11 cellular contexts compared by ENCODE assay signal in the genomic region with DNA sequence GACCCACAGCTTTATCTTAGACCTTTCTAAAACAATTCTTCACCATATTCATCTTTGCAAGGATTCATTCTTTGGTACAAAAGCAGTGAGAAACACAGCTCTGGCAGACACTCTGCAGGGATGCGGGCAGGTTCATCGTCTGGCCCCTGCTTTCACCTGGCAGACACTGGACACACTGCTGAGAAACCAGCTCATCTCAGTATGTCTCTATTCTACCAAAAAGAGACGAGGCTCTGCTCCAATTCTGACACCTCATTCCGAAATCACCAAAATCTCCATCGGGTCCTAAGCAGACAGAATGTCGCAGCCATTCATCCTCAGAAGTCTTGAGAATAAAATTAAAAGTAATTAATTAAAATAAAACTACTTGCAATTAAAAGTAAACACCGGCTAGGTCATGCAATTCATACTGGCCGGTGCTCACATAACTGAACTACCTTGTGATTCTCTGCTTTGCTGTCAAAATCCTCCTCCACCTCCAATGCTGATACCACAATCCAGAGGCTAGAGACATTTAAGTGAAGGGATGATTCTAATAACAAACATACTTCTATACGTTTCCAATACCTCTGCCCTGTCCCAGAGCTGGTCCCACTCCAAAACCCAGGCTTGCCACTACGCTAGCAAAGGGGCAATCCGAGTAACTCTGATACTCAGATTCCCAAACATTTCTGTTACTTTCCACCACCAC. TPM values are rescaled to one million over a fixed set of nuclear protein-coding genes. Genes with fewer than 3 reads are reported as not detected.
A peak's percentile ranks its signal among the peaks of the same experiment; 100 is the strongest.
DNase-seq lines count a peak whose midpoint lies in the region; ATAC-seq and TF ChIP-seq lines count a peak whose summit lies in the region.
"Had no signal": no experiment of that assay in that cellular context is flagged by ENCODE, and none has a peak within 500 bp of the region (broad histone marks: within the 10 kb centered on the region; RNA-seq: fewer than 3 reads in every experiment).

No MANE protein-coding gene starts in this region.

- intact Hi-C loops in uterus (cut with DNase I; ENCODE audit: low total_unique reads) = no loop called here

- no peaks in the 10 kb centered on the region for H3K27me3 ChIP-seq in uterus

- H3K4me3 Mint-ChIP-seq in stimulated activated naive CD8-positive, alpha-beta T cell treated with anti-CD3 and anti-CD28 coated beads, Interleukin-15, Interleukin-2, amounts not matched to agents 100 ng/mL and 50 ng/mL, for 24 hours = peak overlapping the region; percentile 75
- H3K4me3 Mint-ChIP-seq in activated naive CD8-positive, alpha-beta T cell treated with anti-CD3 and anti-CD28 coated beads, Interleukin-2, amount 10 ng/mL, durations not matched to agents 7 days and 5 days = peak overlapping the region; percentile 90
- peak overlapping the region; percentile 65 to 91 (median 84) for H3K4me3 Mint-ChIP-seq in naive B cell

- peak overlapping the region; percentile 70 for H3K27ac Mint-ChIP-seq in stimulated activated naive CD8-positive, alpha-beta T cell treated with anti-CD3 and anti-CD28 coated beads, Interleukin-15, Interleukin-2, amounts not matched to agents 100 ng/mL and 50 ng/mL, for 24 hours
- peak overlapping the region; percentile 88 for H3K27ac Mint-ChIP-seq in activated naive CD8-positive, alpha-beta T cell treated with anti-CD3 and anti-CD28 coated beads, Interleukin-2, amount 10 ng/mL, durations not matched to agents 7 days and 5 days
- peak overlapping the region in 1 of 6 donors; percentile 58 for H3K27ac Mint-ChIP-seq in naive B cell

- no peak for TF ChIP-seq CTCF in uterus (IDR thresholded peaks at IDR 0.05)

- POLR2A ChIA-PET in activated naive CD8-positive, alpha-beta T cell treated with anti-CD3 and anti-CD28 coated beads, Interleukin-2, amount 10 ng/mL, durations not matched to agents 7 days and 5 days (lab: Charles Lee) = interaction anchor here (0.8 to 38.5 kb wide), 12 partner anchors 8 to 95 kb away, joined by 3 to 1721 read pairs (median 10); partner anchors contain the start of gene UBALD2

- no peak for TF ChIP-seq POLR2A in uterus (IDR thresholded peaks at IDR 0.05)

- H3K4me1 Mint-ChIP-seq in stimulated activated naive CD8-positive, alpha-beta T cell treated with anti-CD3 and anti-CD28 coated beads, Interleukin-15, Interleukin-2, amounts not matched to agents 100 ng/mL and 50 ng/mL, for 24 hours (ENCODE audit: low read depth) = peaks cover 48% of the 10 kb centered on the region
- peaks cover 60% of the 10 kb centered on the region for H3K4me1 Mint-ChIP-seq in activated naive CD8-positive, alpha-beta T cell treated with anti-CD3 and anti-CD28 coated beads, Interleukin-2, amount 10 ng/mL, durations not matched to agents 7 days and 5 days
- peaks cover 8 to 12% (median 12%) of the 10 kb centered on the region in 3 donors for H3K4me1 Mint-ChIP-seq in naive B cell

- no peak overlapping the region for H3K27ac ChIP-seq in uterus
- H3K27ac ChIP-seq: foreskin keratinocyte had no signal

- H3K36me3 ChIP-seq in uterus = no peaks in the 10 kb centered on the region

- no peaks in the 10 kb centered on the region for H3K4me1 ChIP-seq in uterus
- H3K4me1 ChIP-seq: foreskin keratinocyte had no signal

- DNase-seq in stimulated activated naive CD8-positive, alpha-beta T cell treated with anti-CD3 and anti-CD28 coated beads, Interleukin-15, Interleukin-2, amounts not matched to agents 100 U/mL and 50 U/mL, for 24 hours = no peak
- DNase-seq in activated naive CD8-positive, alpha-beta T cell treated with anti-CD3 and anti-CD28 coated beads, Interleukin-2, amount 10 ng/mL, durations not matched to agents 7 days and 5 days = no peak
- DNase-seq in naive B cell (no peak), DMS 273 (lab: John Stamatoyannopoulos, UW; ENCODE audit: unreplicated experiment) (no peak), uterus (no peak), NCI-H2196 (lab: John Stamatoyannopoulos, UW; ENCODE audit: unreplicated experiment) (no peak)
- DNase-seq: activated CD4-positive, CD25-positive, alpha-beta regulatory T cell; foreskin keratinocyte; NCI-H1092 treated with DMSO at 0.1 percent for 48 hours had no signal

- no peaks in the 10 kb centered on the region for H3K9me3 Mint-ChIP-seq in stimulated activated naive CD8-positive, alpha-beta T cell treated with anti-CD3 and anti-CD28 coated beads, Interleukin-15, Interleukin-2, amounts not matched to agents 100 ng/mL and 50 ng/mL, for 24 hours
- peaks cover 1% of the 10 kb centered on the region for H3K9me3 Mint-ChIP-seq in activated naive CD8-positive, alpha-beta T cell treated with anti-CD3 and anti-CD28 coated beads, Interleukin-2, amount 10 ng/mL, durations not matched to agents 7 days and 5 days
- peaks cover 0 to 3% (median 0%) of the 10 kb centered on the region in 7 donors for H3K9me3 Mint-ChIP-seq in naive B cell

- no peaks in the 10 kb centered on the region for H3K27me3 Mint-ChIP-seq in stimulated activated naive CD8-positive, alpha-beta T cell treated with anti-CD3 and anti-CD28 coated beads, Interleukin-15, Interleukin-2, amounts not matched to agents 100 ng/mL and 50 ng/mL, for 24 hours
- H3K27me3 Mint-ChIP-seq in activated naive CD8-positive, alpha-beta T cell treated with anti-CD3 and anti-CD28 coated beads, Interleukin-2, amount 10 ng/mL, durations not matched to agents 7 days and 5 days = no peaks in the 10 kb centered on the region
- peaks cover 27 to 38% (median 31%) of the 10 kb centered on the region in 3 donors for H3K27me3 Mint-ChIP-seq in naive B cell

- no peak for ATAC-seq in stimulated activated naive CD8-positive, alpha-beta T cell treated with anti-CD3 and anti-CD28 coated beads, Interleukin-15, Interleukin-2, amounts not matched to agents 100 U/mL and 50 U/mL, for 24 hours
- ATAC-seq in activated naive CD8-positive, alpha-beta T cell treated with anti-CD3 and anti-CD28 coated beads, Interleukin-2, amount 10 ng/mL, durations not matched to agents 7 days and 5 days (ENCODE audit: low read depth) = no peak
- no peak for ATAC-seq in naive B cell (ENCODE audit: low read depth in 2 of 2)
- ATAC-seq in HG03196 (IDR thresholded peaks at IDR 0.05; ENCODE audit: unreplicated experiment) = no peak
- ATAC-seq: foreskin keratinocyte had no signal

- no peaks in the 10 kb centered on the region for H3K9me3 ChIP-seq in uterus

- H3K4me3 ChIP-seq in uterus = no peak overlapping the region

- peaks cover 3% of the 10 kb centered on the region for H3K36me3 Mint-ChIP-seq in stimulated activated naive CD8-positive, alpha-beta T cell treated with anti-CD3 and anti-CD28 coated beads, Interleukin-15, Interleukin-2, amounts not matched to agents 100 ng/mL and 50 ng/mL, for 24 hours (ENCODE audit: low read depth)
- peaks cover 37% of the 10 kb centered on the region for H3K36me3 Mint-ChIP-seq in activated naive CD8-positive, alpha-beta T cell treated with anti-CD3 and anti-CD28 coated beads, Interleukin-2, amount 10 ng/mL, durations not matched to agents 7 days and 5 days
- H3K36me3 Mint-ChIP-seq in naive B cell = no peaks in the 10 kb centered on the region

RNA-seq across cellular contexts. Expression of gene RNF157, which starts 1.3 kb away (rescaled TPM):
- total RNA-seq in activated naive CD8-positive, alpha-beta T cell treated with anti-CD3 and anti-CD28 coated beads, Interleukin-2, amount 10 ng/mL, durations not matched to agents 7 days and 5 days = 100 to 1,000 TPM; 103 to 110 TPM
- polyA plus RNA-seq in naive B cell (ENCODE audit: low read depth in 6 of 6) = under 1 TPM in 5 of 6 donors, not detected in 1; 0.09 to 0.71 (median 0.22) TPM
- total RNA-seq in uterus = 1 to 10 TPM in 3 of 4 donors, under 1 TPM in 1; 0.77 to 5.7 (median 1.7) TPM
- total RNA-seq: foreskin keratinocyte had no signal

RNA-seq across cellular contexts. Expression of gene UBALD2, which starts 26.2 kb away (rescaled TPM):
- total RNA-seq in activated naive CD8-positive, alpha-beta T cell treated with anti-CD3 and anti-CD28 coated beads, Interleukin-2, amount 10 ng/mL, durations not matched to agents 7 days and 5 days = 100 to 1,000 TPM; 344 to 375 TPM
- polyA plus RNA-seq in naive B cell (ENCODE audit: low read depth in 6 of 6) = 1 to 10 TPM; 2.5 to 6.2 (median 4.6) TPM
- total RNA-seq in uterus = 10 to 100 TPM in 2 of 4 donors, 1 to 10 TPM in 2; 2.0 to 17.4 (median 9.2) TPM

Comparison
In these comparisons a context has a peak if more than half of its experiments do, and no peak if none do; other contexts are left out.
1. RNA of gene RNF157, which starts 1.3 kb away (total RNA-seq): 103 to 110 TPM in activated naive CD8-positive, alpha-beta T cell treated with anti-CD3 and anti-CD28 coated beads, Interleukin-2, amount 10 ng/mL, durations not matched to agents 7 days and 5 days; 0.77 to 5.7 TPM in uterus; every median in the first group is over 10 times any median in the second.
2. RNA of gene UBALD2, which starts 26.2 kb away (total RNA-seq): 344 to 375 TPM in activated naive CD8-positive, alpha-beta T cell treated with anti-CD3 and anti-CD28 coated beads, Interleukin-2, amount 10 ng/mL, durations not matched to agents 7 days and 5 days; 2.0 to 17.4 TPM in uterus; every median in the first group is over 10 times any median in the second.
3. Peak in every context shown above with its lines, with median percentiles within 50 percentile points of each other: H3K4me3 Mint-ChIP-seq.